1 cellular context compared by ENCODE assay signal in the genomic region with DNA sequence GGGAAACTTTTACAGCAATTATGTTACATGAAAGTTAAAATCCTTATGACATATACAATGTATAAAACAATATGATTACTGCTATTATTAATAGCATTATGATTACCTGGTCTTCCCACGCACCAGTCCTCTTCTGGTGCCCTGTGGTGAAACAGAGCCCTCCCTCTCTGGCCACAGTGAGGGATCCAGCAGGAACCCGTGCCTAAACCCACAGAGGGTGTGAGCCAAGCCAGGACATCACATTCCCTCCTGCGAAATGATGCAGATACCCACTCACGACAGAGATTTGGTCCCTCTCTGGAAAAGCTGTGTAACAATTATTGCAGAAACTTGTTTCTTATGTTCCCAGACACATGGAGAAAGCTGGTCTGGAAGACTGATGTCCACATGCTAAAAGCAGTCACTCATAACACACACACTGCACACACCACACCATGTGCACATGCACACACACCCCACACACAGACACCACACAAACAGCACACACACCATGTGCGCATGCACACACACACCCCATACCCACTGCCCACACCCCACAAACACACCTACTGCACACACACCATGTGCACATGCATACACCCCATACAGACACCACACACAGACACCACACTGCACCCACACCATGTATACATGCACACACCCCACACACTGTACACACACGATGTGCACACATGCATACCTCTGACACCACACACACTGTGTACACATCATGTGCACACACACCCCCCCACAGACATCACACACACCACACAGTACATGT.
TF ChIP-seq lines count a peak whose summit lies in the region.

No MANE protein-coding gene starts in this region.

TF ChIP-seq in HepG2, 621 proteins besides CTCF, POLR2A, EP300 and RAD21:
- TF ChIP-seq, protein P1, sequence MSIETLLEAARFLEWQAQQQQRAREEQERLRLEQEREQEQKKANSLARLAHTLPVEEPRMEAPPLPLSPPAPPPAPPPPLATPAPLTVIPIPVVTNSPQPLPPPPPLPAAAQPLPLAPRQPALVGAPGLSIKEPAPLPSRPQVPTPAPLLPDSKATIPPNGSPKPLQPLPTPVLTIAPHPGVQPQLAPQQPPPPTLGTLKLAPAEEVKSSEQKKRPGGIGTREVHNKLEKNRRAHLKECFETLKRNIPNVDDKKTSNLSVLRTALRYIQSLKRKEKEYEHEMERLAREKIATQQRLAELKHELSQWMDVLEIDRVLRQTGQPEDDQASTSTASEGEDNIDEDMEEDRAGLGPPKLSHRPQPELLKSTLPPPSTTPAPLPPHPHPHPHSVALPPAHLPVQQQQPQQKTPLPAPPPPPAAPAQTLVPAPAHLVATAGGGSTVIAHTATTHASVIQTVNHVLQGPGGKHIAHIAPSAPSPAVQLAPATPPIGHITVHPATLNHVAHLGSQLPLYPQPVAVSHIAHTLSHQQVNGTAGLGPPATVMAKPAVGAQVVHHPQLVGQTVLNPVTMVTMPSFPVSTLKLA (IDR thresholded peaks at IDR 0.05), result peak; percentile 26; the same call in 1 of the 2 replicates
